8 cellular contexts compared by ENCODE assay signal in the genomic region with DNA sequence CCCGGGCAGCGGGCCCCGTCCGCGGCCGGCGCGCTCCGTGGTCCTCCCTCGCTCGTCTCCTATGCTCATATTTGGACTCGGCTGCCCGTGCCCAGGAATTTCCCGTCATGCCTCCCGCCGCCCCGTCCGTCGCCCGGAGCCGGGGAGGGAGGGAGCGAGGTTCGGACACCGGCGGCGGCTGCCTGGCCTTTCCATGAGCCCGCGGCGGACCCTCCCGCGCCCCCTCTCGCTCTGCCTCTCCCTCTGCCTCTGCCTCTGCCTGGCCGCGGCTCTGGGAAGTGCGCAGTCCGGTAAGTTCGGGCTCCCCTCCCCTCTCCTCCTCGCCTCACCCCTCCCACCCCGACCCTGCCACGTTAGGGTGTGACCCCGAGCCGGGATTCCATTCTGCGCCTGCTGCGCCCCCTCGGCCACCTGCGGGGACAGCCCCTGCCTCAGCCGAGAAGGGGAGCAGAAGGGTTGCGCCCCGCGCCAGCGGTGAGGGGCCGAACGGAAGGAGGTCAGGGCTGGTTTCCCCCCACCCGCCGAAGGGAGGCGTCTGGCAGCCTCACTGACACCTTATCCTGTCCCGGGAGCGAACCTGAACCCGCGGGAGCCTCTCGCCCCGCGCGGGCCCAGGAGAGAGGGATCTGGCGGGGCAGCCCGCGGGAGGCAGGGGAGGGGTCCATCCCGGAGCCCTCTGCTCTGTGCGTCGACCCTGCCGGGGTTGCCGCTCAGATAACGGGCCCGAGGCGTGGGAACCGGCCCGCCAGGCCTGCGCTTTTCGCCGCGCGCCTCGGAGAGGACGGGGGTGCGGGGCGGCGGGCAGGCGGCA. TPM values are rescaled to one million over a fixed set of nuclear protein-coding genes. Genes with fewer than 3 reads are reported as not detected.
DNase-seq lines count a peak whose midpoint lies in the region; ATAC-seq and TF ChIP-seq lines count a peak whose summit lies in the region.

TSS of gene MSRB3 (plus strand) at position 108 of the 811 bp plus-strand sequence. CDS start 29,897 bp downstream, outside the sequence.

- peak; percentile 28; the same call in 1 of the 2 replicates for TF ChIP-seq CTCF in MM.1S (IDR thresholded peaks at IDR 0.05; ENCODE audit: low read length)
- TF ChIP-seq CTCF in cardiac muscle cell (IDR thresholded peaks at IDR 0.05; ENCODE audit: low read depth, low read length) = peak; percentile 20
- no peak for TF ChIP-seq CTCF in osteoblast (IDR thresholded peaks at IDR 0.05; ENCODE audit: extremely low read depth, low read depth, low read length)

- H3K9ac ChIP-seq in GM23248 (peak within 1 kb of the TSS; percentile 90), MM.1S (ENCODE audit: low read length) (peak within 1 kb of the TSS; percentile 50)

- H3K79me2 ChIP-seq in GM23248 (ENCODE audit: insufficient read depth) = peaks cover 53% of the 10 kb centered on the region
- peaks cover 14% of the 10 kb centered on the region; the same call in 1 of the 2 replicates for H3K79me2 ChIP-seq in MM.1S (ENCODE audit: low read length)
- H3K79me2 ChIP-seq in osteoblast (ENCODE audit: insufficient read depth, low read length) = peaks cover 57% of the 10 kb centered on the region

- H3K9me3 ChIP-seq in GM23248 (ENCODE audit: low read depth) = no peaks in the 10 kb centered on the region
- no peaks in the 10 kb centered on the region for H3K9me3 ChIP-seq in MM.1S (replicated peaks; ENCODE audit: insufficient read depth, low read length)
- no peaks in the 10 kb centered on the region for H3K9me3 ChIP-seq in cardiac muscle cell (ENCODE audit: low read depth)
- H3K9me3 ChIP-seq in osteoblast (ENCODE audit: low read depth, low read length) = no peaks in the 10 kb centered on the region

- H3K4me1 ChIP-seq in GM23248 (ENCODE audit: insufficient read depth) (peaks cover 31% of the 10 kb centered on the region), MM.1S (ENCODE audit: low read length) (0 out of 2 replicates have a peak, but pooled peaks cover 2% of the 10 kb centered on the region), cardiac muscle cell (ENCODE audit: low read depth) (peaks cover 6% of the 10 kb centered on the region), osteoblast (ENCODE audit: insufficient read depth, low read length) (peaks cover 34% of the 10 kb centered on the region)

- WGBS in GM23248 (ENCODE audit: low coverage in 1 of 2, low lambda C conversion rate in 2 of 2, missing lambda C conversion rate in 2 of 2), 2 experiments = 0 to 2% methylated on average over 35 to 62 of the region's 88 CpGs

- DNase-seq in GM23248 = peak; percentile 91
- peak; percentile 38 for DNase-seq in MM.1S
- peak; percentile 73 for DNase-seq in amniotic epithelial cell (ENCODE audit: low read depth)
- peak; percentile 88 to 93 for DNase-seq in cardiac muscle cell (ENCODE audit: low read depth in 1 of 2, low spot score in 1 of 2)
- peak; percentile 98 for DNase-seq in osteoblast (ENCODE audit: insufficient read length, low spot score, missing footprints)
- DNase-seq in NCI-H1694 (lab: John Stamatoyannopoulos, UW) = no peak

- H3K27me3 ChIP-seq in GM23248 (replicated peaks; ENCODE audit: insufficient read depth) = no peaks in the 10 kb centered on the region
- no peaks in the 10 kb centered on the region for H3K27me3 ChIP-seq in MM.1S (replicated peaks; ENCODE audit: insufficient read depth, low read length)
- no peaks in the 10 kb centered on the region for H3K27me3 ChIP-seq in cardiac muscle cell
- no peaks in the 10 kb centered on the region for H3K27me3 ChIP-seq in osteoblast (ENCODE audit: insufficient read depth, low read length)

- in situ Hi-C loops in GM23248 (cut with MboI) = no loop called here

- H2AFZ ChIP-seq in GM23248 (peak within 1 kb of the TSS; percentile 85), MM.1S (ENCODE audit: low read length) (peak within 1 kb of the TSS; percentile 95), osteoblast (ENCODE audit: low read length) (peak within 1 kb of the TSS; percentile 94)

- H3K4me3 ChIP-seq in GM08714 (ENCODE audit: low read length) (peak within 1 kb of the TSS; percentile 84), GM23248 (peak within 1 kb of the TSS; percentile 87), MM.1S (ENCODE audit: low read length) (peak within 1 kb of the TSS; percentile 87), cardiac muscle cell (peak within 1 kb of the TSS; percentile 55), osteoblast (ENCODE audit: insufficient read depth, low read length) (peak within 1 kb of the TSS; percentile 93)

- H3K36me3 ChIP-seq in GM23248 (ENCODE audit: low read depth) = no peaks in the 10 kb centered on the region
- no peaks in the 10 kb centered on the region for H3K36me3 ChIP-seq in MM.1S (replicated peaks; ENCODE audit: insufficient read depth, low read length)
- no peaks in the 10 kb centered on the region for H3K36me3 ChIP-seq in cardiac muscle cell
- peaks cover 3% of the 10 kb centered on the region for H3K36me3 ChIP-seq in osteoblast (ENCODE audit: insufficient read depth, low read length)

- peak within 1 kb of the TSS; percentile 97 for H3K4me2 ChIP-seq in GM23248 (ENCODE audit: unreplicated experiment)
- peak within 1 kb of the TSS; percentile 78 for H3K4me2 ChIP-seq in MM.1S (ENCODE audit: low read depth, low read length)
- peak within 1 kb of the TSS; percentile 76 for H3K4me2 ChIP-seq in osteoblast (ENCODE audit: insufficient read depth, low read length)

- peaks cover 10% of the 10 kb centered on the region for H4K20me1 ChIP-seq in GM23248 (ENCODE audit: insufficient read depth)
- no peaks in the 10 kb centered on the region for H4K20me1 ChIP-seq in MM.1S (ENCODE audit: insufficient read depth, low read length)
- H4K20me1 ChIP-seq in osteoblast (ENCODE audit: insufficient read depth, low read length) = peaks cover 31% of the 10 kb centered on the region

- peak within 1 kb of the TSS; percentile 78 for H3K27ac ChIP-seq in GM23248
- no peak within 1 kb of the TSS for H3K27ac ChIP-seq in MM.1S (ENCODE audit: low read length)
- H3K27ac ChIP-seq in cardiac muscle cell = peak within 1 kb of the TSS; percentile 100
- peak within 1 kb of the TSS; percentile 82 for H3K27ac ChIP-seq in osteoblast (ENCODE audit: low read depth, low read length)

- H3K9me2 ChIP-seq in GM23248 (ENCODE audit: insufficient read depth) = no peaks in the 10 kb centered on the region
- H3K9me2 ChIP-seq in MM.1S (replicated peaks; ENCODE audit: insufficient read depth, low read length) = no peaks in the 10 kb centered on the region

- ATAC-seq in HG03442 (IDR thresholded peaks at IDR 0.05; ENCODE audit: unreplicated experiment) = no peak

- H3F3A ChIP-seq in GM23248 (ENCODE audit: insufficient read depth) (peaks cover 18% of the 10 kb centered on the region), MM.1S (ENCODE audit: insufficient read depth, low read length) (0 out of 2 replicates have a peak, but pooled peaks cover 6% of the 10 kb centered on the region)

RNA-seq across cellular contexts. Expression of gene MSRB3, which starts in this region (rescaled TPM):
- 74.1 and 75.1 TPM in 2 replicates for total RNA-seq in GM23248 (2014; rRNA removed; shearing (Covaris generic))
- polyA plus RNA-seq in GM23248 (2016; fragmentation: Nextera tagmentation; extraction: Ambion mirVana) (151 and 158 TPM in 2 replicates), cardiac muscle cell (72.4 and 76.7 TPM in 2 replicates)
- total RNA-seq in cardiac muscle cell (41.0 and 44.0 TPM in 2 replicates), osteoblast (72.4 and 81.0 TPM in 2 replicates)
